20 cellular contexts compared by ENCODE assay signal in the genomic region with DNA sequence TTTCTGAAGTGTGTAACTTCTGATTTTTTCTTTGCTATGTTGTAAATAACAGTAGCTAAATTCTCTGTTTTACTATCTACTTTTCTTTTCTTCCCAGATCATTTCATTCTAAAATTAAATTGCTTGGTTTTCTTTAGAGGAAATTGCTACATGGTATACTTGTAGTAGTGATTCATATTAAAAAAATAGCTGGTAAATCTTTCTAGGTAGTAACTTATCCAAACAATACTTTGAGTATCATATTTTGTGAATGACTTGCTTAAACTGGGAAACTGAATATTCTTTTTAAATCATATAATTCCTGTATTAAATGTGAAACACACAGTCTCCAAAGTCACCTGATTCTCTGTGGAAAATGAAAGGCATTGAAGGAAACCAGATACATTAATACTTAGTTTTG.
A peak's percentile ranks its signal among the peaks of the same experiment; 100 is the strongest.
DNase-seq lines count a peak whose midpoint lies in the region; ATAC-seq lines count a peak whose summit lies in the region.
"Had no signal": no experiment of that assay in that cellular context is flagged by ENCODE, and none has a peak within 500 bp of the region (broad histone marks: within the 10 kb centered on the region; RNA-seq: fewer than 3 reads in every experiment).

No MANE protein-coding gene starts in this region.

- in situ Hi-C loops in GM23248 (cut with MboI): no loop called here

- no peaks in the 10 kb centered on the region for H3K9me2 ChIP-seq in GM23248 (ENCODE audit: insufficient read depth)

- DNase-seq in GM23248: peak; percentile 32
- DNase-seq in LHCN-M2 (ENCODE audit: low read depth): peak; percentile 52
- DNase-seq in fibroblast of peridontal ligament (ENCODE audit: extremely low read depth): peak; percentile 9
- DNase-seq in caudate nucleus (lab: John Stamatoyannopoulos, UW): no peak
- DNase-seq in activated CD4-positive, alpha-beta T cell treated with anti-CD3 and anti-CD28 coated beads, Interleukin-2, amount 50 U/mL, for 48 hours: no peak
- DNase-seq: Caco-2; CD8-positive, alpha-beta T cell; EL; GF-D8; Kasumi-1; NCI-H1105 treated with DMSO at 0.1 percent for 48 hours; NCI-H2029; NCI-H526 treated with DMSO at 0.1 percent for 48 hours; Right ventricle myocardium superior; RPMI8226 had no signal

- no peak for ATAC-seq in GM18867 (IDR thresholded peaks at IDR 0.05; ENCODE audit: unreplicated experiment)
- ATAC-seq in GM19467 (IDR thresholded peaks at IDR 0.05; ENCODE audit: unreplicated experiment): no peak
- ATAC-seq: CD8-positive, alpha-beta T cell; HepG2; K562 had no signal

- no peaks in the 10 kb centered on the region for H3K9me3 ChIP-seq in GM23248 (ENCODE audit: low read depth)
- H3K9me3 ChIP-seq: Caco-2 had no signal

- H4K20me1 ChIP-seq in GM23248 (ENCODE audit: insufficient read depth): no peaks in the 10 kb centered on the region

- H3K79me2 ChIP-seq in GM23248 (ENCODE audit: insufficient read depth): no peaks in the 10 kb centered on the region

- no peak overlapping the region for H3K9ac ChIP-seq in GM23248

- no peaks in the 10 kb centered on the region for H3K27me3 ChIP-seq in GM23248 (replicated peaks; ENCODE audit: insufficient read depth)

- H3K27ac ChIP-seq in GM23248 (no peak overlapping the region), caudate nucleus (ENCODE audit: low read depth, low read length) (no peak overlapping the region)
- H3K27ac ChIP-seq: C4-2B had no signal

- no peak overlapping the region for H2AFZ ChIP-seq in GM23248

- peaks cover 8% of the 10 kb centered on the region; the same call in 1 of the 2 replicates for H3F3A ChIP-seq in GM23248 (ENCODE audit: insufficient read depth)

- H3K4me2 ChIP-seq in GM23248 (ENCODE audit: unreplicated experiment): peak overlapping the region; percentile 2

- H3K4me3 ChIP-seq in GM23248: no peak overlapping the region
- H3K4me3 ChIP-seq: K562 had no signal

- no peaks in the 10 kb centered on the region for H3K36me3 ChIP-seq in GM23248 (ENCODE audit: low read depth)

- H3K4me1 ChIP-seq in GM23248 (ENCODE audit: insufficient read depth): peaks cover 36% of the 10 kb centered on the region
- H3K4me1 ChIP-seq: Caco-2 had no signal

Comparison
In these comparisons a context has a peak if more than half of its experiments do, and no peak if none do; other contexts are left out.
1. DNase-seq: peak in GM23248 (single experiment), LHCN-M2 (single experiment) and fibroblast of peridontal ligament (single experiment); none in caudate nucleus (0 of 61) and activated CD4-positive, alpha-beta T cell treated with anti-CD3 and anti-CD28 coated beads, Interleukin-2, amount 50 U/mL, for 48 hours (0 of 2).